In the genomic region with DNA sequence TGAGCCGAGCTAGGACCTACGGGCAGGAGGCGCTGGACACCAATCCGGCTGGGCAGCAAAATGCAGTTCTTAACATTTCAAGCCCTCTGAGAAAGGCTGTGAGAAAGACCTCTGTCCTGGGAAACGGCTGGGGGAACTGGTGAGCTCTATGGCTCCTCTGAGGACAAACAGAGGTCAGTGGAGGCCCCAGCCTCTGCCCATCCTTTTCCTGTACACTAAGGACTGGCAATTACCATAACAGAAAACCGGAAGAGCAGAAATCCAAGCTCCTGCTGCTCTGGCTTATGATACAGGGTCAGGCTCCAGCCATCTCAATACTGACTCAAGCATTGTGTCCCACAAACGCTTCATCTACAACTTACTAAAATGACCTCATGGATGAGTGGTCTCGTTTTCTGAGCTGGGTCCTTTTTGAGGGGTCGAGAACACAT, we compare ENCODE assay signal across 13 cellular contexts. TPM values are rescaled to one million over a fixed set of nuclear protein-coding genes. Genes with fewer than 3 reads are reported as not detected.
DNase-seq lines count a peak whose midpoint lies in the region; ATAC-seq, FAIRE-seq and TF ChIP-seq lines count a peak whose summit lies in the region.
"Had no signal": no experiment of that assay in that cellular context is flagged by ENCODE, and none has a peak within 500 bp of the region (broad histone marks: within the 10 kb centered on the region; RNA-seq: fewer than 3 reads in every experiment).

No MANE protein-coding gene starts in this region.

- H3K4me3 ChIP-seq in Panc1 (ENCODE audit: low read depth in 2 of 2, low read length in 2 of 2) (no peak overlapping the region), endothelial cell of umbilical vein (replicated peaks in 1 of 3; ENCODE audit: insufficient read depth in 1 of 3, low read depth in 1 of 3, low read length in 3 of 3) (no peak overlapping the region)
- H3K4me3 ChIP-seq: thoracic aorta had no signal

- TSS peak; percentile 74 for BruUV-seq in Panc1 (replicated peaks; lab: Mats Ljungman, UMichigan)
- BruUV-seq in endothelial cell of umbilical vein (replicated peaks; lab: Mats Ljungman, UMichigan): no TSS peak

- H3K27me3 ChIP-seq in Panc1 (ENCODE audit: control insufficient read depth, insufficient read depth, low read length) (no peaks in the 10 kb centered on the region), endothelial cell of umbilical vein (ENCODE audit: control insufficient read depth in 2 of 2, insufficient read depth in 2 of 2, low read length in 2 of 2) (no peaks in the 10 kb centered on the region)

- FAIRE-seq in endothelial cell of umbilical vein (lab: Jason Lieb, UNC): peak; percentile 94

- H3K27me3 Mint-ChIP-seq in activated CD4-positive, alpha-beta T cell treated with anti-CD3 and anti-CD28 coated beads, Interleukin-2, amount 10 ng/mL, durations not matched to agents 7 days and 5 days: peaks cover 2% of the 10 kb centered on the region
- H3K27me3 Mint-ChIP-seq in progenitor cell of endocrine pancreas: peaks cover 2% of the 10 kb centered on the region

- H2AFZ ChIP-seq in endothelial cell of umbilical vein (ENCODE audit: low read depth, low read length): peak overlapping the region; percentile 22

- dilution Hi-C loops in endothelial cell of umbilical vein (cut with MboI; ENCODE audit: extremely low pct_ligation_motif_present, low sequenced_read_pairs): no loop called here

- H3K9me3 Mint-ChIP-seq in activated CD4-positive, alpha-beta T cell treated with anti-CD3 and anti-CD28 coated beads, Interleukin-2, amount 10 ng/mL, durations not matched to agents 7 days and 5 days: no peaks in the 10 kb centered on the region
- no peaks in the 10 kb centered on the region for H3K9me3 Mint-ChIP-seq in progenitor cell of endocrine pancreas (ENCODE audit: low read depth)
- H3K9me3 Mint-ChIP-seq: activated naive CD8-positive, alpha-beta T cell treated with anti-CD3 and anti-CD28 coated beads, Interleukin-2, amount 10 ng/mL, durations not matched to agents 7 days and 5 days had no signal

- CTCF ChIA-PET in activated CD4-positive, alpha-beta T cell treated with anti-CD3 and anti-CD28 coated beads, Interleukin-2, amount 10 ng/mL, durations not matched to agents 7 days and 5 days (lab: Charles Lee): no interaction called here
- CTCF ChIA-PET in Panc1 (lab: Charles Lee) (no interaction called here), endothelial cell of umbilical vein (lab: Charles Lee) (interaction anchor here (0.6 to 2.0 kb wide), 18 partner anchors 8 to 141 kb away, joined by 3 to 7 read pairs (median 4); no protein-coding TSS in a partner anchor)

- no peaks in the 10 kb centered on the region for H3K79me2 ChIP-seq in endothelial cell of umbilical vein (ENCODE audit: control insufficient read depth, insufficient read depth, low read length)

- H3K4me1 Mint-ChIP-seq in activated CD4-positive, alpha-beta T cell treated with anti-CD3 and anti-CD28 coated beads, Interleukin-2, amount 10 ng/mL, durations not matched to agents 7 days and 5 days: peaks cover 16% of the 10 kb centered on the region
- peaks cover 10% of the 10 kb centered on the region for H3K4me1 Mint-ChIP-seq in progenitor cell of endocrine pancreas (ENCODE audit: low read depth)

- POLR2A ChIA-PET in activated CD4-positive, alpha-beta T cell treated with anti-CD3 and anti-CD28 coated beads, Interleukin-2, amount 10 ng/mL, durations not matched to agents 7 days and 5 days (lab: Charles Lee): no interaction called here
- POLR2A ChIA-PET in Panc1 (lab: Charles Lee): interaction anchor here (0.6 kb wide), 1 partner anchor 32 kb away, joined by 4 read pairs; no protein-coding TSS in a partner anchor
- POLR2A ChIA-PET in endothelial cell of umbilical vein (lab: Charles Lee): interaction anchor here (0.6 kb wide), 2 partner anchors 72 to 289 kb away, joined by 3 to 4 read pairs; a partner anchor contains a TSS

- H3K27ac ChIP-seq in Panc1 (ENCODE audit: low read length) (peak overlapping the region; percentile 48; the same call in 1 of the 2 replicates), endothelial cell of umbilical vein (ENCODE audit: insufficient read depth, low read depth, low read length) (peak overlapping the region; percentile 79)
- H3K27ac ChIP-seq: thoracic aorta had no signal

- intact Hi-C loops in Panc1 (cut with micrococcal nuclease; ENCODE audit: unreplicated experiment): loop anchor here (10.0 kb wide), 1 partner anchor 134 kb away; no protein-coding TSS in a partner anchor
- intact Hi-C loops in endothelial cell of umbilical vein (cut with micrococcal nuclease): loop anchor here (2.0 kb wide), 1 partner anchor 90 kb away; no protein-coding TSS in a partner anchor

- TF ChIP-seq CTCF in Panc1 (IDR thresholded peaks at IDR 0.05) (no peak), endothelial cell of umbilical vein (IDR thresholded peaks at IDR 0.05; ENCODE audit: extremely low read depth in 1 of 2, insufficient read depth in 1 of 2, low read depth in 1 of 2, low read length in 2 of 2) (peak in 1 of 2 donors; percentile 37), progenitor cell of endocrine pancreas (IDR thresholded peaks at IDR 0.05; ENCODE audit: unreplicated experiment) (no peak), GM10266 (IDR thresholded peaks at IDR 0.05; ENCODE audit: control insufficient read depth, insufficient read depth, low read depth, missing control alignments) (no peak)

- no peak for TF ChIP-seq POLR2A in endothelial cell of umbilical vein (IDR thresholded peaks at IDR 0.05; ENCODE audit: low read depth, low read length)

- 0 out of 2 replicates have a peak, but pooled peaks have one; percentile 2 for ATAC-seq in Panc1

- H3K4me2 ChIP-seq in endothelial cell of umbilical vein (ENCODE audit: insufficient read depth, low read length): peak overlapping the region; percentile 64

- H3K36me3 ChIP-seq in Panc1 (ENCODE audit: control insufficient read depth, insufficient read depth, low read length) (peaks cover 10% of the 10 kb centered on the region), endothelial cell of umbilical vein (ENCODE audit: control insufficient read depth in 2 of 2, extremely low read depth in 1 of 2, insufficient read depth in 2 of 2, low read length in 2 of 2) (no peaks in the 10 kb centered on the region)

- H3K9ac ChIP-seq in endothelial cell of umbilical vein (replicated peaks; ENCODE audit: extremely low read depth, insufficient read depth, low read length): peak overlapping the region; percentile 10

- H3K4me1 ChIP-seq in Panc1 (ENCODE audit: control insufficient read depth, insufficient read depth, low read length) (peaks cover 26% of the 10 kb centered on the region), endothelial cell of umbilical vein (ENCODE audit: control insufficient read depth, extremely low read depth, insufficient read depth, low read length) (peaks cover 21% of the 10 kb centered on the region)

- H3K9me1 ChIP-seq in endothelial cell of umbilical vein (replicated peaks; ENCODE audit: control insufficient read depth, extremely low read depth, insufficient read depth, low read length): no peaks in the 10 kb centered on the region

- H3K27ac Mint-ChIP-seq in activated CD4-positive, alpha-beta T cell treated with anti-CD3 and anti-CD28 coated beads, Interleukin-2, amount 10 ng/mL, durations not matched to agents 7 days and 5 days: no peak overlapping the region
- peak overlapping the region; percentile 55 for H3K27ac Mint-ChIP-seq in progenitor cell of endocrine pancreas

- peaks cover 8% of the 10 kb centered on the region for H3K36me3 Mint-ChIP-seq in activated CD4-positive, alpha-beta T cell treated with anti-CD3 and anti-CD28 coated beads, Interleukin-2, amount 10 ng/mL, durations not matched to agents 7 days and 5 days (ENCODE audit: low read depth)
- peaks cover 12% of the 10 kb centered on the region for H3K36me3 Mint-ChIP-seq in progenitor cell of endocrine pancreas (ENCODE audit: insufficient read depth)

- in situ Hi-C loops in Panc1 (cut with HindIII; ENCODE audit: low pct_unique_long_range_greater_than_20kb, low sequenced_read_pairs): no loop called here

- H4K20me1 ChIP-seq in endothelial cell of umbilical vein (replicated peaks; ENCODE audit: control insufficient read depth, extremely low read depth, insufficient read depth, low read length): no peaks in the 10 kb centered on the region

- H3K9me3 ChIP-seq in Panc1 (ENCODE audit: control insufficient read depth, insufficient read depth, low read depth, low read length) (no peaks in the 10 kb centered on the region), endothelial cell of umbilical vein (replicated peaks; ENCODE audit: control insufficient read depth, insufficient read depth, low read length) (no peaks in the 10 kb centered on the region)
- H3K9me3 ChIP-seq: thoracic aorta had no signal

- DNase-seq in activated CD4-positive, alpha-beta T cell treated with anti-CD3 and anti-CD28 coated beads, Interleukin-2, amount 10 ng/mL, durations not matched to agents 7 days and 5 days: no peak
- DNase-seq in activated CD4-positive, alpha-beta T cell treated with anti-CD3 and anti-CD28 coated beads, Interleukin-2, amount 50 U/mL, for 4 hours: no peak
- no peak for DNase-seq in Panc1 (ENCODE audit: low read depth, low spot score)
- peak; percentile 82 for DNase-seq in endothelial cell of umbilical vein (ENCODE audit: low read depth, low spot score)
- DNase-seq in progenitor cell of endocrine pancreas (ENCODE audit: low spot score, unreplicated experiment): no peak
- DNase-seq in stimulated activated CD4-positive, alpha-beta T cell treated with anti-CD3 and anti-CD28 coated beads, Interleukin-2, amount 100 ng/mL, for 48 hours: no peak
- DNase-seq in NCI-H82 treated with DMSO at 0.1 percent for 48 hours (lab: John Stamatoyannopoulos, UW; ENCODE audit: unreplicated experiment): no peak
- DNase-seq in GM10266 (ENCODE audit: extremely low spot score): no peak
- DNase-seq: activated naive CD8-positive, alpha-beta T cell treated with anti-CD3 and anti-CD28 coated beads, Interleukin-2, amount 10 ng/mL, durations not matched to agents 7 days and 5 days; effector memory CD4-positive, alpha-beta T cell; GOT3; stimulated activated CD4-positive, alpha-beta T cell treated with anti-CD3 and anti-CD28 coated beads, Interleukin-4, amount 100 ng/mL, for 1 hour had no signal

- peak overlapping the region; percentile 55 for H3K4me3 Mint-ChIP-seq in activated CD4-positive, alpha-beta T cell treated with anti-CD3 and anti-CD28 coated beads, Interleukin-2, amount 10 ng/mL, durations not matched to agents 7 days and 5 days
- peak overlapping the region; percentile 76 for H3K4me3 Mint-ChIP-seq in progenitor cell of endocrine pancreas (ENCODE audit: low read depth)

RNA-seq across cellular contexts. Expression of a gene that starts 2.2 kb away (rescaled TPM):
- total RNA-seq in activated CD4-positive, alpha-beta T cell treated with anti-CD3 and anti-CD28 coated beads, Interleukin-2, amount 10 ng/mL, durations not matched to agents 7 days and 5 days: 1 to 10 TPM; 7.8 to 8.1 TPM
- total RNA-seq in Panc1 (2021; ENCODE audit: unreplicated experiment) (47.6 TPM), endothelial cell of umbilical vein (3.1 and 6.1 TPM in 2 replicates), progenitor cell of endocrine pancreas (24.2 and 26.6 TPM in 2 replicates)
- polyA plus RNA-seq in Panc1 (2012; ENCODE audit: insufficient read length): 34.3 TPM
- polyA plus RNA-seq in endothelial cell of umbilical vein: 1.7 and 1.8 TPM in 2 replicates
- polyA plus RNA-seq in endothelial cell of umbilical vein (2011; cell fraction: cytosol; rRNA removed): 2.0 and 2.4 TPM in 2 replicates
- polyA plus RNA-seq in endothelial cell of umbilical vein (2011; cell fraction: nucleus; rRNA removed): 3.5 and 4.8 TPM in 2 replicates
- 1.5 and 3.1 TPM in 2 replicates for polyA plus RNA-seq in endothelial cell of umbilical vein (2012)
- 1.1 and 1.2 TPM in 2 replicates for polyA minus RNA-seq in endothelial cell of umbilical vein
- polyA minus RNA-seq in endothelial cell of umbilical vein (2011; cell fraction: cytosol; rRNA and poly(A)+ RNA removed): 4.2 TPM
- 1.2 and 1.6 TPM in 2 replicates for polyA minus RNA-seq in endothelial cell of umbilical vein (2011; cell fraction: nucleus; rRNA and poly(A)+ RNA removed)
